19 cellular contexts compared by ENCODE assay signal in the genomic region with DNA sequence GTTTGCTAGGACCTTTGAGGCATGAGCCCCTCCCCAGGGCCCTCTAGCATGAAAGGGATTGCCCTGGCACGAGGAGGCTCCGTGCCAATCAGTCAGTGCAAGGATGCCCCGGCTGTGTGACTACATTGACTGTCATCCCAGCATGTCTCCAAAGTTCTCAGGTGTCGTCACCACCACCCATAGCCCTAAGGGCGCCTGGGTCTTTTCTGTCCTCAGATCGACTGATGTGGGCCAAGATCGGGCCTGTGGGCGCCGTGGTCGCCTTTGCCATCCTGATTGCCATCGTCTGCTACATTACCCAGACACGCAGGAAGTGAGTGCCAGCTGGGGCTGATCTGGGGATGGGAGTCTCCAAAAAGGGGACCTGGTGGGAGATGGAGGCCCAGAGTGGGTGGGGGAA. TPM values are rescaled to one million over a fixed set of nuclear protein-coding genes. Genes with fewer than 3 reads are reported as not detected.
"Had no signal": no experiment of that assay in that cellular context is flagged by ENCODE, and none has a peak within 500 bp of the region (broad histone marks: within the 10 kb centered on the region; RNA-seq: fewer than 3 reads in every experiment).

No MANE protein-coding gene starts in this region.

- H3K9me3 ChIP-seq: lower lobe of right lung, psoas muscle had no signal

- DNase-seq: activated CD4-positive, alpha-beta T cell treated with anti-CD3 and anti-CD28 coated beads, Interleukin-2, amount 50 U/mL, for 1 hour; activated gamma-delta T cell treated with Interleukin-2 at 50 U/mL for 16 hours; activated naive CD8-positive, alpha-beta T cell treated with anti-CD3 and anti-CD28 coated beads for 36 hours; amniotic stem cell; foreskin fibroblast; islet precursor cell; left colon; lower lobe of right lung; stimulated activated CD4-positive, alpha-beta T cell treated with anti-CD3 and anti-CD28 coated beads, Interleukin-2, amount 100 ng/mL, for 24 hours had no signal

- H3K36me3 ChIP-seq: lower lobe of right lung had no signal

- H3K27ac ChIP-seq: epithelial cell of prostate, lower lobe of right lung, psoas muscle had no signal

- H3K4me3 ChIP-seq: lower lobe of right lung, psoas muscle had no signal

- H3K27ac Mint-ChIP-seq: activated naive CD8-positive, alpha-beta T cell treated with anti-CD3 and anti-CD28 coated beads for 36 hours; endodermal cell had no signal

- H3K4me3 Mint-ChIP-seq: activated naive CD8-positive, alpha-beta T cell treated with anti-CD3 and anti-CD28 coated beads for 36 hours; endodermal cell had no signal

- ATAC-seq: left colon, psoas muscle had no signal

- H3K4me1 ChIP-seq: lower lobe of right lung, psoas muscle had no signal

- H3K4me1 Mint-ChIP-seq: endodermal cell had no signal

- H3K36me3 Mint-ChIP-seq: activated naive CD8-positive, alpha-beta T cell treated with anti-CD3 and anti-CD28 coated beads for 36 hours had no signal

- H3K9me3 Mint-ChIP-seq: activated naive CD8-positive, alpha-beta T cell treated with anti-CD3 and anti-CD28 coated beads for 36 hours; endodermal cell had no signal

RNA-seq across cellular contexts. Expression of a gene that starts 18.4 kb away (rescaled TPM):
- total RNA-seq: endodermal cell, glomerular endothelial cell, left colon, lower lobe of right lung, mesenteric fat pad, omental fat pad, right cardiac atrium had no signal
- polyA plus RNA-seq: neural cell had no signal

RNA-seq across cellular contexts. Expression of a gene that starts 18.7 kb away (rescaled TPM):
- total RNA-seq: endodermal cell had no signal
- polyA plus RNA-seq: neural cell had no signal

RNA-seq across cellular contexts. Expression of a gene that starts 28.0 kb away (rescaled TPM):
- total RNA-seq: left colon, lower lobe of right lung, mesenteric fat pad, skeletal muscle tissue, urinary bladder had no signal
- polyA plus RNA-seq: neural cell, psoas muscle had no signal

RNA-seq across cellular contexts. Expression of a gene that starts 37.4 kb away (rescaled TPM):
- total RNA-seq: endodermal cell, glomerular endothelial cell, lower lobe of right lung, mesenteric fat pad, omental fat pad, psoas muscle, right cardiac atrium, skeletal muscle tissue, urinary bladder had no signal
- polyA plus RNA-seq: neural cell, psoas muscle, right cardiac atrium, urinary bladder had no signal
